Comparison of ENCODE assay signal across 21 cellular contexts in genomic region chr12:119410396-119410795, GRCh38.
"Had no signal": no experiment of that assay in that cellular context is flagged by ENCODE, and none has a peak within 500 bp of the region (broad histone marks: within the 10 kb centered on the region; RNA-seq: fewer than 3 reads in every experiment).

No MANE protein-coding gene starts in this region.

- H3K4me1 ChIP-seq: body of pancreas, thyroid gland had no signal

- H3K27ac Mint-ChIP-seq: activated CD4-positive, alpha-beta T cell treated with anti-CD3 and anti-CD28 coated beads, Interleukin-2, amount 10 ng/mL, durations not matched to agents 24 days and 14 days; activated CD8-positive, alpha-beta T cell treated with anti-CD3 and anti-CD28 coated beads for 36 hours; activated naive CD4-positive, alpha-beta T cell treated with anti-CD3 and anti-CD28 coated beads for 36 hours; activated T-helper 17 cell treated with anti-CD3 and anti-CD28 coated beads, Interleukin-2, amount 50 U/mL, for 72 hours; immature natural killer cell; natural killer cell treated with Interleukin-12 subunit alpha and Interleukin-12 subunit beta and Interleukin-15 and Interleukin-18, amount 100 ng/mL, for 72 hours; T-cell had no signal

- H3K27ac ChIP-seq: body of pancreas, lower lobe of right lung, thyroid gland had no signal

- FAIRE-seq: urothelium cell line had no signal

- H3K9me3 Mint-ChIP-seq: activated CD4-positive, alpha-beta T cell treated with anti-CD3 and anti-CD28 coated beads, Interleukin-2, amount 10 ng/mL, durations not matched to agents 24 days and 14 days; activated CD8-positive, alpha-beta T cell treated with anti-CD3 and anti-CD28 coated beads for 36 hours; activated naive CD4-positive, alpha-beta T cell treated with anti-CD3 and anti-CD28 coated beads for 36 hours; activated T-helper 17 cell treated with anti-CD3 and anti-CD28 coated beads, Interleukin-2, amount 50 U/mL, for 72 hours; immature natural killer cell; natural killer cell treated with Interleukin-12 subunit alpha and Interleukin-12 subunit beta and Interleukin-15 and Interleukin-18, amount 100 ng/mL, for 72 hours; T-cell had no signal

- H3K4me3 ChIP-seq: body of pancreas, lower lobe of right lung, thyroid gland had no signal

- DNase-seq: activated CD4-positive, alpha-beta T cell treated with anti-CD3 and anti-CD28 coated beads, Interleukin-2, amount 10 ng/mL, durations not matched to agents 24 days and 14 days; activated CD4-positive, CD25-positive, alpha-beta regulatory T cell; activated CD8-positive, alpha-beta T cell treated with anti-CD3 and anti-CD28 coated beads for 36 hours; activated naive CD4-positive, alpha-beta T cell treated with anti-CD3 and anti-CD28 coated beads for 36 hours; activated T-cell treated with anti-CD3 and anti-CD28 coated beads, Interleukin-2, amount 50 U/mL, for 1 hour; body of pancreas; caudate nucleus; erythroblast; foreskin melanocyte; hypothalamus; immature natural killer cell; left cardiac atrium; lower lobe of right lung; retina; stimulated activated CD4-positive, alpha-beta T cell treated with anti-CD3 and anti-CD28 coated beads, Interleukin-2, amount 100 ng/mL, for 24 hours; stimulated activated naive CD4-positive, alpha-beta T cell treated with Interleukin-2 at 50 U/mL for 16 hours; T-cell; thyroid gland had no signal

- H3K36me3 Mint-ChIP-seq: immature natural killer cell; natural killer cell treated with Interleukin-12 subunit alpha and Interleukin-12 subunit beta and Interleukin-15 and Interleukin-18, amount 100 ng/mL, for 72 hours; T-cell had no signal

- H3K9me3 ChIP-seq: body of pancreas, lower lobe of right lung, thyroid gland had no signal

- ATAC-seq: activated CD8-positive, alpha-beta T cell treated with anti-CD3 and anti-CD28 coated beads for 36 hours; activated T-helper 17 cell treated with anti-CD3 and anti-CD28 coated beads, Interleukin-2, amount 50 U/mL, for 72 hours; body of pancreas; left cardiac atrium; natural killer cell treated with Interleukin-12 subunit alpha and Interleukin-12 subunit beta and Interleukin-15 and Interleukin-18, amount 100 ng/mL, for 72 hours; T-cell had no signal

- H3K4me1 Mint-ChIP-seq: activated T-helper 17 cell treated with anti-CD3 and anti-CD28 coated beads, Interleukin-2, amount 50 U/mL, for 72 hours; immature natural killer cell had no signal

- H3K27me3 ChIP-seq: body of pancreas, thyroid gland had no signal

- H3K36me3 ChIP-seq: lower lobe of right lung, thyroid gland had no signal

- H3K4me3 Mint-ChIP-seq: activated CD4-positive, alpha-beta T cell treated with anti-CD3 and anti-CD28 coated beads, Interleukin-2, amount 10 ng/mL, durations not matched to agents 24 days and 14 days; activated CD8-positive, alpha-beta T cell treated with anti-CD3 and anti-CD28 coated beads for 36 hours; activated naive CD4-positive, alpha-beta T cell treated with anti-CD3 and anti-CD28 coated beads for 36 hours; activated T-helper 17 cell treated with anti-CD3 and anti-CD28 coated beads, Interleukin-2, amount 50 U/mL, for 72 hours; immature natural killer cell; natural killer cell treated with Interleukin-12 subunit alpha and Interleukin-12 subunit beta and Interleukin-15 and Interleukin-18, amount 100 ng/mL, for 72 hours; T-cell had no signal
